Comparison of ENCODE assay signal across 8 cellular contexts in genomic region chr12:9049520-9050133, GRCh38.
DNase-seq lines count a peak whose midpoint lies in the region; ATAC-seq and TF ChIP-seq lines count a peak whose summit lies in the region.

No MANE protein-coding gene starts in this region.

- H3K27me3 ChIP-seq in brain microvascular endothelial cell (replicated peaks): no peaks in the 10 kb centered on the region

- TF ChIP-seq CTCF in brain microvascular endothelial cell (IDR thresholded peaks at IDR 0.05; ENCODE audit: low read depth, low read length, missing control alignments): peak; percentile 47

- ATAC-seq in left colon (peak; percentile 44), GM18511 (IDR thresholded peaks at IDR 0.05; ENCODE audit: unreplicated experiment) (no peak)

- H3K4me3 ChIP-seq in brain microvascular endothelial cell (ENCODE audit: low read depth, low read length): no peak overlapping the region

- DNase-seq in stimulated activated CD4-positive, alpha-beta T cell treated with anti-CD3 and anti-CD28 coated beads, Interleukin-2, amount 100 ng/mL, for 4 hours (ENCODE audit: low read depth): peak; percentile 14
- DNase-seq in stimulated activated CD4-positive, alpha-beta T cell treated with anti-CD3 and anti-CD28 coated beads, Interleukin-12 subunit alpha, Interleukin-12 subunit beta, amount 100 ng/mL, for 4 hours: no peak
- DNase-seq in NCI-H2171 treated with DMSO at 0.1 percent for 48 hours (lab: John Stamatoyannopoulos, UW) (peak; percentile 27), brain microvascular endothelial cell (peak; percentile 39), left colon (no peak), GOT3 (lab: John Stamatoyannopoulos, UW) (no peak)
- DNase-seq in stimulated activated CD4-positive, alpha-beta T cell treated with anti-CD3 and anti-CD28 coated beads, Interleukin-4, amount 100 ng/mL, for 1 hour: no peak

- intact Hi-C loops in left colon (cut with DNase I, micrococcal nuclease): loop anchor here in 1 of 2 donors (10.0 kb wide), 1 partner anchor 365 kb away; no protein-coding TSS in a partner anchor

- H3K27ac ChIP-seq in brain microvascular endothelial cell: no peak overlapping the region

- H3K36me3 ChIP-seq in brain microvascular endothelial cell (replicated peaks): no peaks in the 10 kb centered on the region

- in situ Hi-C loops in brain microvascular endothelial cell (cut with HindIII; ENCODE audit: low pct_ligation_motif_present, low sequenced_read_pairs): no loop called here

Comparison
In these comparisons a context has a peak if more than half of its experiments do, and no peak if none do; other contexts are left out.
1. DNase-seq: peak in stimulated activated CD4-positive, alpha-beta T cell treated with anti-CD3 and anti-CD28 coated beads, Interleukin-2, amount 100 ng/mL, for 4 hours (single experiment), NCI-H2171 treated with DMSO at 0.1 percent for 48 hours (single experiment) and brain microvascular endothelial cell (single experiment); none in stimulated activated CD4-positive, alpha-beta T cell treated with anti-CD3 and anti-CD28 coated beads, Interleukin-12 subunit alpha, Interleukin-12 subunit beta, amount 100 ng/mL, for 4 hours (single experiment), left colon (0 of 2), GOT3 (single experiment) and stimulated activated CD4-positive, alpha-beta T cell treated with anti-CD3 and anti-CD28 coated beads, Interleukin-4, amount 100 ng/mL, for 1 hour (single experiment).